Comparison of ENCODE assay signal across 8 cellular contexts in the genomic region with DNA sequence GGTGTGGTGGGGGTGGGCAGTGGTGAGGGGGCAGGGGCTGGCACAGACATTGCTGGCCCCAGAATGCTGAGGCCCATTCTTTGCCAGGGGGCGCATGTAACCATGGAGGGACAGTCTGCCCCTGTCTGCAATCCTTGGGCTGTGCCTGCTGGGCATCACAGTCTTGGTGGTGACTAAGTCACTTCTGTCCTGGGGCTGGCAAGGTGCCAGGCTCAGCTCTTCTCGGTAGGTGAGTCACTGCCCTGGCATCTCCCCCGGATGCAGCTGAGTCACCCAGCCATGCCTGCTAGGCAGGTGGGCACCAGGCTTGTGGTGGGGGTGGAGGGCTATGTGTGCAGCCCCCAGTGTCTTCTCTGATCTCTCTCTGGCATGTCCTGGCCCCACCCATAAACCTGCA. TPM values are rescaled to one million over a fixed set of nuclear protein-coding genes. Genes with fewer than 3 reads are reported as not detected.
DNase-seq lines count a peak whose midpoint lies in the region; ATAC-seq and TF ChIP-seq lines count a peak whose summit lies in the region.

No MANE protein-coding gene starts in this region.

- H2AFZ ChIP-seq in hepatocyte, result no peak overlapping the region

- H3K27ac ChIP-seq in BLaER1 (no peak overlapping the region), hepatocyte (peak overlapping the region; percentile 71), testis (no peak overlapping the region)

- H4K20me1 ChIP-seq in BLaER1 (peaks cover 10% of the 10 kb centered on the region), hepatocyte (ENCODE audit: insufficient read depth, poor library complexity, severe bottlenecking) (peaks cover 10% of the 10 kb centered on the region)

- TF ChIP-seq POLR2A in testis (IDR thresholded peaks at IDR 0.05), result no peak

- H3K4me2 ChIP-seq in BLaER1 (peak overlapping the region; percentile 68), hepatocyte (peak overlapping the region; percentile 35)

- no peak for ATAC-seq in GM21360 (IDR thresholded peaks at IDR 0.05; ENCODE audit: unreplicated experiment)

- no peaks in the 10 kb centered on the region for H3K36me3 ChIP-seq in BLaER1
- no peaks in the 10 kb centered on the region for H3K36me3 ChIP-seq in hepatocyte (replicated peaks; ENCODE audit: insufficient read depth, low read depth)
- no peaks in the 10 kb centered on the region for H3K36me3 ChIP-seq in testis (ENCODE audit: low read depth, missing control alignments)

- no peaks in the 10 kb centered on the region; the same call in 1 of the 2 replicates for H3K27me3 ChIP-seq in BLaER1
- no peaks in the 10 kb centered on the region for H3K27me3 ChIP-seq in hepatocyte
- H3K27me3 ChIP-seq in testis, result no peaks in the 10 kb centered on the region

- H3K4me3 ChIP-seq in BLaER1 (no peak overlapping the region), hepatocyte (no peak overlapping the region), testis (no peak overlapping the region)

- H3K9ac ChIP-seq in BLaER1, result no peak overlapping the region

- no peak for TF ChIP-seq CTCF in hepatocyte (IDR thresholded peaks at IDR 0.05; ENCODE audit: poor library complexity)
- TF ChIP-seq CTCF in testis (IDR thresholded peaks at IDR 0.05), result no peak

- DNase-seq in M059J (ENCODE audit: low read depth) (peak; percentile 96), T-helper 22 cell (ENCODE audit: low read depth) (peak; percentile 92), amniotic epithelial cell (ENCODE audit: low read depth) (peak; percentile 83), hepatocyte (ENCODE audit: low spot score) (peak; percentile 85), testis (no peak)
- peak; percentile 92 for DNase-seq in stimulated activated CD4-positive, alpha-beta T cell treated with anti-CD3 and anti-CD28 coated beads, Interleukin-2, amount 100 ng/mL, for 4 hours (ENCODE audit: low read depth)

- no peaks in the 10 kb centered on the region for H3K9me3 ChIP-seq in BLaER1
- H3K9me3 ChIP-seq in hepatocyte (ENCODE audit: low read depth), result no peaks in the 10 kb centered on the region
- H3K9me3 ChIP-seq in testis, result no peaks in the 10 kb centered on the region

- WGBS in hepatocyte (ENCODE audit: low lambda C conversion rate, missing lambda C conversion rate), result 20% methylated on average over 1 of the region's 3 CpGs
- 35 to 55% methylated on average over 3 of the region's 3 CpGs for WGBS in testis, 2 donors

- H3K9me2 ChIP-seq in hepatocyte (replicated peaks; ENCODE audit: insufficient read depth), result no peaks in the 10 kb centered on the region

- intact Hi-C loops in testis (cut with DNase I; ENCODE audit: low total_unique reads), result no loop called here

- H3K4me1 ChIP-seq in BLaER1 (peaks cover 96% of the 10 kb centered on the region), hepatocyte (ENCODE audit: insufficient read depth) (peaks cover 76% of the 10 kb centered on the region), testis (peaks cover 60% of the 10 kb centered on the region)

- H3K79me2 ChIP-seq in hepatocyte, result peaks cover 75% of the 10 kb centered on the region

RNA-seq across cellular contexts. Expression of a gene that starts 5.6 kb away (rescaled TPM):
- 9.4 and 17.8 TPM in 2 replicates for total RNA-seq in M059J (2014; rRNA removed; shearing (Covaris generic))
- total RNA-seq in hepatocyte (19.2 and 30.0 TPM in 2 replicates), testis (10 to 100 TPM; 65.5 to 66.0 TPM)
- polyA plus RNA-seq in hepatocyte (33.1 and 34.4 TPM in 2 replicates), testis (ENCODE audit: insufficient read depth, low read depth, low replicate concordance) (49.8 TPM)

RNA-seq across cellular contexts. Expression of a gene that starts 26.9 kb away (rescaled TPM):
- 37.5 and 48.9 TPM in 2 replicates for total RNA-seq in M059J (2014; rRNA removed; shearing (Covaris generic))
- 5.8 and 8.6 TPM in 2 replicates for total RNA-seq in hepatocyte
- polyA plus RNA-seq in hepatocyte, result 5.1 and 7.5 TPM in 2 replicates
- 10 to 100 TPM; 12.4 to 22.8 TPM for total RNA-seq in testis
- 14.7 TPM for polyA plus RNA-seq in testis (ENCODE audit: insufficient read depth, low read depth, low replicate concordance)

RNA-seq across cellular contexts. Expression of a gene that starts 50.0 kb away (rescaled TPM):
- not detected in 2 replicates for total RNA-seq in M059J (2014; rRNA removed; shearing (Covaris generic))
- total RNA-seq in hepatocyte (0.47 TPM in 1 of 2 replicates, not detected in the other), testis (1 to 10 TPM; 2.1 to 2.6 TPM)
- polyA plus RNA-seq in hepatocyte (3.3 and 3.8 TPM in 2 replicates), testis (ENCODE audit: insufficient read depth, low read depth, low replicate concordance) (not detected)
